35 cellular contexts compared by ENCODE assay signal in the genomic region with DNA sequence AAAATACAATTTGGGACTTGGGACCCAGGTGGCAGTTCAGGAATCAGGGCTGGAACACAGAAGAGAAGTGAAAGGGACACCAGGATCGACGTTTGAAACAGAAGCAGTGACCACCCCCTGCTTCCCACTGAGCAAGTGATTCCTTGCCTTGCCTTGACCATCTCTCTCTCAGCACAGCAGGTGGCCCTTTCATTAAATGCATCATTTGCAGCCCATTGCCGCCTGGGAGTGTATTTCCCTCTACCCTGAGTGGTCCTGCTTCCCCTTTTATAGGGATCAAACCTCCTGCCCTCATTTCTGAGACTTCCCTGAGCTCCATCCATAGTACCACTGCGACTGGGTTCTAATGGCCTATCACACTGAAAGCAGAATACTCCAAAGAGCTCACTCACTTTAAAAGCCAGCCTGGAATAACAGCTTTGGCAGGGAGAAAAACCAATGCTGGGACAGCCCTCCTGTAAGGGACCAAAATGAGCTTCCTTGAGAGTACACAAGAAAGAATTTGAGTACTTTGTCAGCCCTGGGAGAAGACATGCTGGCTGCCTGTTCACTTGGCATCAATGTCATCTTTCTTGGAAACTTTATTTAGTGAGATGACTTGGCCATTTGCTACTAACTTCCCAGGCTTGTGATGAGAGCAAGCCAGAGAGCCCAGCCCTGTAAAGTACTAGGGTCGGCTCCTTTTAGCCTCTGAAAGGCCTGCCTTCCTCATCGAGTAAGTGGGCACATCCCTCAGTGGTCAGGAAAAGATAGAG.
"Had no signal": no experiment of that assay in that cellular context is flagged by ENCODE, and none has a peak within 500 bp of the region (broad histone marks: within the 10 kb centered on the region; RNA-seq: fewer than 3 reads in every experiment).

No MANE protein-coding gene starts in this region.

- H3K4me2 ChIP-seq: KMS-11, PC-9 had no signal

- H3K9me3 Mint-ChIP-seq: activated B cell treated with CpG ODN at 0.5 μM for 24 hours; activated CD4-positive, alpha-beta memory T cell treated with anti-CD3 and anti-CD28 coated beads for 36 hours; activated naive CD4-positive, alpha-beta T cell treated with anti-CD3 and anti-CD28 coated beads, Interleukin-2, amount 10 ng/mL, durations not matched to agents 7 days and 5 days; activated naive CD8-positive, alpha-beta T cell treated with anti-CD3 and anti-CD28 coated beads, Interleukin-2, amount 50 U/mL, for 24 hours had no signal

- H3K27me3 Mint-ChIP-seq: activated naive CD4-positive, alpha-beta T cell treated with anti-CD3 and anti-CD28 coated beads, Interleukin-2, amount 10 ng/mL, durations not matched to agents 7 days and 5 days; activated naive CD8-positive, alpha-beta T cell treated with anti-CD3 and anti-CD28 coated beads, Interleukin-2, amount 50 U/mL, for 24 hours had no signal

- H3K9ac ChIP-seq: KMS-11 had no signal

- H3K36me3 Mint-ChIP-seq: activated CD4-positive, alpha-beta memory T cell treated with anti-CD3 and anti-CD28 coated beads for 36 hours; activated naive CD4-positive, alpha-beta T cell treated with anti-CD3 and anti-CD28 coated beads, Interleukin-2, amount 10 ng/mL, durations not matched to agents 7 days and 5 days; activated naive CD8-positive, alpha-beta T cell had no signal

- H2AFZ ChIP-seq: PC-9 had no signal

- H3K4me1 Mint-ChIP-seq: activated B cell treated with CpG ODN at 0.5 μM for 24 hours; activated naive CD4-positive, alpha-beta T cell treated with anti-CD3 and anti-CD28 coated beads, Interleukin-2, amount 10 ng/mL, durations not matched to agents 7 days and 5 days; activated naive CD8-positive, alpha-beta T cell treated with anti-CD3 and anti-CD28 coated beads, Interleukin-2, amount 50 U/mL, for 24 hours had no signal

- H3K4me3 Mint-ChIP-seq: activated B cell treated with CpG ODN at 0.5 μM for 24 hours; activated CD4-positive, alpha-beta memory T cell treated with anti-CD3 and anti-CD28 coated beads for 36 hours; activated naive CD4-positive, alpha-beta T cell treated with anti-CD3 and anti-CD28 coated beads, Interleukin-2, amount 10 ng/mL, durations not matched to agents 7 days and 5 days; activated naive CD8-positive, alpha-beta T cell; activated naive CD8-positive, alpha-beta T cell treated with anti-CD3 and anti-CD28 coated beads, Interleukin-2, amount 50 U/mL, for 24 hours had no signal

- H3K27ac Mint-ChIP-seq: activated B cell treated with CpG ODN at 0.5 μM for 24 hours; activated CD4-positive, alpha-beta memory T cell treated with anti-CD3 and anti-CD28 coated beads for 36 hours; activated naive CD4-positive, alpha-beta T cell treated with anti-CD3 and anti-CD28 coated beads, Interleukin-2, amount 10 ng/mL, durations not matched to agents 7 days and 5 days; activated naive CD8-positive, alpha-beta T cell; activated naive CD8-positive, alpha-beta T cell treated with anti-CD3 and anti-CD28 coated beads, Interleukin-2, amount 50 U/mL, for 24 hours had no signal

- ATAC-seq: activated naive CD8-positive, alpha-beta T cell treated with anti-CD3 and anti-CD28 coated beads, Interleukin-2, amount 50 U/mL, for 24 hours; Right ventricle myocardium inferior had no signal

- H3K27ac ChIP-seq: brain microvascular endothelial cell, KMS-11, PC-9, RWPE1, VCaP had no signal

- H3K27me3 ChIP-seq: brain microvascular endothelial cell had no signal

- H3K4me3 ChIP-seq: PC-9 had no signal

- H3K36me3 ChIP-seq: brain microvascular endothelial cell had no signal

- DNase-seq: activated B cell treated with CpG ODN at 0.5 μM for 24 hours; activated CD4-positive, alpha-beta memory T cell treated with anti-CD3 and anti-CD28 coated beads for 36 hours; activated CD4-positive, alpha-beta T cell treated with anti-CD3 and anti-CD28 coated beads for 4 hours; activated CD4-positive, alpha-beta T cell treated with anti-CD3 and anti-CD28 coated beads, Interleukin-2, amount 50 U/mL, for 1 hour; activated CD4-positive, CD25-positive, alpha-beta regulatory T cell treated with anti-CD3 and anti-CD28 coated beads, Interleukin-2, amount 50 U/mL, for 72 hours; activated CD8-positive, alpha-beta memory T cell treated with anti-CD3 and anti-CD28 coated beads, Interleukin-2, amount 50 U/mL, for 48 hours; activated effector memory CD4-positive, alpha-beta T cell treated with Interleukin-2 at 50 U/mL for 16 hours; activated naive CD4-positive, alpha-beta T cell treated with anti-CD3 and anti-CD28 coated beads, Interleukin-2, amount 10 ng/mL, durations not matched to agents 7 days and 5 days; activated naive CD8-positive, alpha-beta T cell treated with anti-CD3 and anti-CD28 coated beads, Interleukin-2, amount 50 U/mL, for 24 hours; activated T-cell treated with anti-CD3 and anti-CD28 coated beads, Interleukin-2, amount 50 U/mL, for 48 hours; anterior cingulate cortex; brain microvascular endothelial cell; MV-4-11; NCI-H1092 treated with DMSO at 0.1 percent for 48 hours; NCI-H1417; NCI-H146; NCI-H187 treated with DMSO at 0.1 percent for 48 hours; NCI-H2081; NCI-H226; NCI-H446 treated with DMSO at 0.1 percent for 48 hours; NCI-H524; NCI-H69; NCI-H82; NK-92 treated with Interleukin-12 subunit alpha and Interleukin-12 subunit beta, amount 100 ng/mL, for 24 hours; PC-9; SIG-M5; SW 1271; T-helper 1 cell; T-helper 2 cell; T-helper 9 cell had no signal
